33 cellular contexts compared by ENCODE assay signal in the genomic region with DNA sequence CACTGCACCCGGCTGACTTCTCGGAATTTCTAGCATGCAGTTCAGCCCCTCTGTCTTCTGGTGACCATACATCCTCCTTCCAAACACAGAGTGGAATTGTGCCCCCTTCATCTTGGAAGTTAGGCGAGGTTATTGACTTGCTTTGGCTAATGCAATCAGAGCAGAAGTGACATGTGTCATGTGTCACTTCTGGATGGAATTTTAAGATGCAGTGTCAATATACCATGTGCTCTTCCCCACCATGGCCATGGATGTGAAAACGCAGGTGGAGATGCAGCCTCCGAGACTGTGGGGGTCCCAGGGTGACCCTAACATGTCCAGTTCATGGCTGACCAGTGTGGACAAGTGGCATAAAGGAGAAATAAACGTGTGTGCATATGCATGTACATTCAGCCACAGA.
"Had no signal": no experiment of that assay in that cellular context is flagged by ENCODE, and none has a peak within 500 bp of the region (broad histone marks: within the 10 kb centered on the region; RNA-seq: fewer than 3 reads in every experiment).

No MANE protein-coding gene starts in this region.

- H3K4me3 ChIP-seq: adrenal gland, ascending aorta, body of pancreas, breast epithelium, cardiac muscle cell had no signal

- DNase-seq: activated effector memory CD4-positive, alpha-beta T cell treated with anti-CD3 and anti-CD28 coated beads, Interleukin-2, amount 50 U/mL, for 16 hours; activated effector memory CD4-positive, alpha-beta T cell treated with Interleukin-2 at 50 U/mL for 16 hours; activated gamma-delta T cell; activated gamma-delta T cell treated with Interleukin-2 at 50 U/mL for 16 hours; activated naive CD4-positive, alpha-beta T cell; activated naive CD4-positive, alpha-beta T cell treated with anti-CD3 and anti-CD28 coated beads for 36 hours; activated naive CD4-positive, alpha-beta T cell treated with anti-CD3 and anti-CD28 coated beads, Interleukin-2, amount 10 ng/mL, durations not matched to agents 7 days and 5 days; activated naive CD4-positive, alpha-beta T cell treated with anti-CD3 and anti-CD28 coated beads, Interleukin-2, amount 50 U/mL, for 16 hours; activated naive CD4-positive, alpha-beta T cell treated with Interleukin-2 at 50 U/mL for 16 hours; activated naive CD8-positive, alpha-beta T cell treated with anti-CD3 and anti-CD28 coated beads for 36 hours; activated naive CD8-positive, alpha-beta T cell treated with anti-CD3 and anti-CD28 coated beads, Interleukin-2, amount 10 ng/mL, durations not matched to agents 7 days and 5 days; activated naive CD8-positive, alpha-beta T cell treated with anti-CD3 and anti-CD28 coated beads, Interleukin-2, amount 50 U/mL, for 24 hours; activated T-cell treated with anti-CD3 and anti-CD28 coated beads, Interleukin-2, amount 50 U/mL, for 1 hour; activated T-cell treated with anti-CD3 and anti-CD28 coated beads, Interleukin-2, amount 50 U/mL, for 24 hours; activated T-cell treated with anti-CD3 and anti-CD28 coated beads, Interleukin-2, amount 50 U/mL, for 4 hours; activated T-cell treated with anti-CD3 and anti-CD28 coated beads, Interleukin-2, amount 50 U/mL, for 48 hours; activated T-cell treated with anti-CD3 and anti-CD28 coated beads, Interleukin-2, amount 50 U/mL, for 72 hours; adrenal gland; amniotic stem cell; amygdala; anterior cingulate cortex; aorta; body of pancreas; brain microvascular endothelial cell; caudate nucleus; central memory CD4-positive, alpha-beta T cell; cerebellar nuclear complex had no signal

- FAIRE-seq: astrocyte had no signal

- H3K36me3 ChIP-seq: adrenal gland, ascending aorta, brain microvascular endothelial cell, breast epithelium, cardiac muscle cell had no signal

- H3K27ac ChIP-seq: adrenal gland, ascending aorta, body of pancreas, brain microvascular endothelial cell, breast epithelium, cardiac muscle cell had no signal

- H3K4me1 ChIP-seq: adrenal gland, ascending aorta, body of pancreas, breast epithelium had no signal

- H3K27me3 ChIP-seq: adrenal gland, ascending aorta, body of pancreas, brain microvascular endothelial cell, cardiac muscle cell had no signal

- ATAC-seq: activated naive CD4-positive, alpha-beta T cell treated with anti-CD3 and anti-CD28 coated beads, Interleukin-2, amount 50 U/mL, for 72 hours; activated naive CD8-positive, alpha-beta T cell treated with anti-CD3 and anti-CD28 coated beads, Interleukin-2, amount 50 U/mL, for 24 hours; activated T-cell treated with anti-CD3 and anti-CD28 coated beads, Interleukin-2, amount 50 U/mL, for 4 hours; activated T-cell treated with anti-CD3 and anti-CD28 coated beads, Interleukin-2, amount 50 U/mL, for 72 hours; activated T-helper 17 cell treated with anti-CD3 and anti-CD28 coated beads, Interleukin-2, amount 50 U/mL, for 72 hours; body of pancreas had no signal

- H3K9me3 ChIP-seq: adrenal gland, ascending aorta, body of pancreas, breast epithelium had no signal
